In the genomic region with DNA sequence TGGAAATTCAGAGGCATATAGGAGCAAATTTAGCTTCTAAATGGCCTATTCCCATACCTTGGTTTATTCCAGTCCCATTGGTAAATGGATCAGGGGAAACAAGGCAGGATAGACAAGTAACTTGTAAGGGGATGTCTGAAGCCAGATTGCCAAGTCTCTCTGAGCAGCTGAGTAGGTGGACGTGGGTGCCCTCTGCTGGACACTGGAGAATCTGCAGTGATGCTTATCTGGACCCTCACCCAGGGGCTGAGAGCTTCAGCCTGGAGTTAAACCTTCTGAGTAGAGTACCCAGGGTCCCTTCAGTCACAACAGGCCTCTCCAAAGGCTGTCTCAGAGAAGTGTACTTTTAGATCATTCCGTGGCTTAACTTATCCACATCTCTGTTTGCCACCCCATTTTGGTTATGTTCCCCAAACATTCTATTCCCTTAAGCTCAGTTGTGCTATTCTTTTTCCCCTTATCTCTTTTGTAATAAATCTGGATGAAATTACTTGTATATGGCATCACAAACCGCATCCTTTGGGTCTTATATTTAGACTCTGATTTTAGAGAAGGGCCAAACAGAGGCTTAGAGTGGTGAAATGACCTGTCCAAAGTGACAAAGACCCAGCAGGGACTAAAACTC, we compare ENCODE assay signal across 8 cellular contexts.
DNase-seq lines count a peak whose midpoint lies in the region; ATAC-seq and TF ChIP-seq lines count a peak whose summit lies in the region.

No MANE protein-coding gene starts in this region.

- H2AK5ac ChIP-seq in neuronal stem cell (ENCODE audit: low read depth, low read length): no peak overlapping the region

- H3K14ac ChIP-seq in neuronal stem cell (ENCODE audit: low read length): no peak overlapping the region

- no peak overlapping the region for H2BK12ac ChIP-seq in neuronal stem cell (ENCODE audit: low read length)

- DNase-seq in CD1c-positive myeloid dendritic cell (ENCODE audit: extremely low spot score): peak; percentile 55
- peak; percentile 25 for DNase-seq in OCI-M2 (lab: John Stamatoyannopoulos, UW; ENCODE audit: unreplicated experiment)
- DNase-seq in activated T-cell treated with anti-CD3 and anti-CD28 coated beads, Interleukin-2, amount 50 U/mL, for 1 hour: peak; percentile 59
- DNase-seq in fibroblast of lung (ENCODE audit: low read depth in 2 of 2): peak; percentile 35 to 67
- DNase-seq in neuronal stem cell (ENCODE audit: low spot score): peak; percentile 70
- DNase-seq in testis: peak; percentile 75

- no peak for TF ChIP-seq POLR2A in testis (IDR thresholded peaks at IDR 0.05)

- no peak overlapping the region for H3K27ac ChIP-seq in fibroblast of lung (ENCODE audit: insufficient read depth, low read length)
- no peak overlapping the region for H3K27ac ChIP-seq in neuronal stem cell (replicated peaks; ENCODE audit: low read length)
- no peak overlapping the region for H3K27ac ChIP-seq in testis

- peak; percentile 95 to 97 for TF ChIP-seq CTCF in fibroblast of lung (conservative IDR thresholded peaks at IDR 0.05 in 1 of 2, IDR thresholded peaks at IDR 0.05 in 1 of 2; ENCODE audit: low read depth in 1 of 2, low read length in 2 of 2)
- peak; percentile 37 to 81 (median 75) for TF ChIP-seq CTCF in testis (IDR thresholded peaks at IDR 0.05)

- H4K8ac ChIP-seq in neuronal stem cell (ENCODE audit: low read depth, low read length): no peak overlapping the region

- H3K79me1 ChIP-seq in neuronal stem cell (ENCODE audit: low read depth, low read length): no peaks in the 10 kb centered on the region

- H3K23ac ChIP-seq in neuronal stem cell (ENCODE audit: low read depth, low read length, poor library complexity): no peak overlapping the region

- H3K9me3 ChIP-seq in fibroblast of lung (ENCODE audit: control insufficient read depth, insufficient read depth, low read depth, low read length): no peaks in the 10 kb centered on the region
- no peaks in the 10 kb centered on the region for H3K9me3 ChIP-seq in neuronal stem cell (replicated peaks in 1 of 2; ENCODE audit: control insufficient read depth in 2 of 2, insufficient read depth in 1 of 2, low read depth in 1 of 2, low read length in 2 of 2)
- H3K9me3 ChIP-seq in testis: no peaks in the 10 kb centered on the region

- H3K9ac ChIP-seq in fibroblast of lung (ENCODE audit: insufficient read depth, low read length) (no peak overlapping the region), neuronal stem cell (ENCODE audit: low read depth, low read length, poor library complexity) (no peak overlapping the region)

- no peak overlapping the region for H2BK15ac ChIP-seq in neuronal stem cell (ENCODE audit: low read length)

- no peaks in the 10 kb centered on the region for H3K79me2 ChIP-seq in fibroblast of lung (ENCODE audit: control insufficient read depth, insufficient read depth, low read length)

- no peak overlapping the region for H3K4ac ChIP-seq in neuronal stem cell (ENCODE audit: low read length)

- H4K91ac ChIP-seq in neuronal stem cell (ENCODE audit: low read depth, low read length, poor library complexity): no peak overlapping the region

- no peak overlapping the region for H3K4me3 ChIP-seq in fibroblast of lung (replicated peaks in 1 of 4; ENCODE audit: control extremely low read depth in 1 of 4, insufficient read depth in 1 of 4, low read depth in 3 of 4, low read length in 4 of 4)
- no peak overlapping the region for H3K4me3 ChIP-seq in neuronal stem cell (ENCODE audit: low read length in 2 of 2)
- H3K4me3 ChIP-seq in testis: no peak overlapping the region

- no peaks in the 10 kb centered on the region for H4K20me1 ChIP-seq in fibroblast of lung (ENCODE audit: control insufficient read depth, extremely low read depth, insufficient read depth, low read length)

- H3K36me3 ChIP-seq in fibroblast of lung (ENCODE audit: control insufficient read depth, insufficient read depth, low read length) (no peaks in the 10 kb centered on the region), neuronal stem cell (replicated peaks in 1 of 2; ENCODE audit: control insufficient read depth in 2 of 2, insufficient read depth in 2 of 2, low read length in 2 of 2) (no peaks in the 10 kb centered on the region), testis (ENCODE audit: low read depth, missing control alignments) (no peaks in the 10 kb centered on the region)

- peak; percentile 66 for ATAC-seq in GM19328 (IDR thresholded peaks at IDR 0.05; ENCODE audit: unreplicated experiment)
- ATAC-seq in HG03460 (IDR thresholded peaks at IDR 0.05; ENCODE audit: unreplicated experiment): peak; percentile 76

- no CpG with 5 or more reads among the region's 3 CpGs for WGBS in neuronal stem cell (ENCODE audit: extremely low coverage in 2 of 2, insufficient read length in 2 of 2, insufficient replicate concordance in 1 of 2), 2 donors
- WGBS in testis, 2 donors: 25 to 30% methylated on average over 3 of the region's 3 CpGs

- intact Hi-C loops in testis (cut with DNase I; ENCODE audit: low total_unique reads): loop anchor here (10.0 kb wide), 1 partner anchor 308 kb away; no protein-coding TSS in a partner anchor

- no peak overlapping the region for H2AFZ ChIP-seq in fibroblast of lung (ENCODE audit: low read length)
- H2AFZ ChIP-seq in neuronal stem cell (ENCODE audit: low read length): no peak overlapping the region

- H2BK120ac ChIP-seq in neuronal stem cell (ENCODE audit: low read depth, low read length): no peak overlapping the region

- H3K4me2 ChIP-seq in fibroblast of lung (ENCODE audit: extremely low read depth, insufficient read depth, low read length) (no peak overlapping the region), neuronal stem cell (ENCODE audit: insufficient read depth, low read length, poor library complexity, severe bottlenecking) (no peak overlapping the region)

- H3K27me3 ChIP-seq in fibroblast of lung (ENCODE audit: control insufficient read depth, insufficient read depth, low read length) (no peaks in the 10 kb centered on the region), neuronal stem cell (ENCODE audit: control insufficient read depth in 3 of 3, insufficient read depth in 3 of 3, low read depth in 1 of 3, low read length in 3 of 3) (no peaks in the 10 kb centered on the region), testis (no peaks in the 10 kb centered on the region)

- H3K4me1 ChIP-seq in fibroblast of lung (ENCODE audit: control insufficient read depth, extremely low read depth, insufficient read depth, low read length): no peaks in the 10 kb centered on the region
- no peaks in the 10 kb centered on the region for H3K4me1 ChIP-seq in neuronal stem cell (ENCODE audit: control insufficient read depth in 2 of 2, insufficient read depth in 1 of 2, low read depth in 1 of 2, low read length in 2 of 2)
- no peaks in the 10 kb centered on the region for H3K4me1 ChIP-seq in testis

- H2BK5ac ChIP-seq in neuronal stem cell (ENCODE audit: low read length): no peak overlapping the region

- H3K18ac ChIP-seq in neuronal stem cell (ENCODE audit: low read length): no peak overlapping the region

Comparison
In these comparisons a context has a peak if more than half of its experiments do, and no peak if none do; other contexts are left out.
1. DNase-seq: peak in every context shown above with its lines; median percentile 75 in testis; 70 in neuronal stem cell; 59 in activated T-cell treated with anti-CD3 and anti-CD28 coated beads, Interleukin-2, amount 50 U/mL, for 1 hour; 55 in CD1c-positive myeloid dendritic cell; 51 in fibroblast of lung; 25 in OCI-M2.